1 cellular context compared by ENCODE assay signal in genomic region chr2:18506883-18507519, GRCh38.
TF ChIP-seq lines count a peak whose summit lies in the region.

No MANE protein-coding gene starts in this region.

TF ChIP-seq in GM12878, 131 proteins besides CTCF, POLR2A, EP300 and RAD21 (continued from another document):
- TF ChIP-seq NR2F1 (conservative IDR thresholded peaks at IDR 0.05): no peak
- TF ChIP-seq ZNF274 (IDR thresholded peaks at IDR 0.05; ENCODE audit: insufficient read depth, insufficient read length): no peak
- TF ChIP-seq BHLHE40 (IDR thresholded peaks at IDR 0.05; ENCODE audit: borderline replicate concordance in 1 of 2, low read depth in 2 of 2, low read length in 1 of 2): no peak
- no peak for TF ChIP-seq NFIC (IDR thresholded peaks at IDR 0.05; ENCODE audit: low read depth, low read length)
- TF ChIP-seq IRF3 (IDR thresholded peaks at IDR 0.05): no peak
